ENCODE assay signal across 2 cellular contexts in genomic region chr19:11835626-11836066, GRCh38. TPM values are rescaled to one million over a fixed set of nuclear protein-coding genes. Genes with fewer than 3 reads are reported as not detected.
"Had no signal": no experiment of that assay in that cellular context is flagged by ENCODE, and none has a peak within 500 bp of the region (broad histone marks: within the 10 kb centered on the region; RNA-seq: fewer than 3 reads in every experiment).

No MANE protein-coding gene starts in this region.

RNA-seq across cellular contexts. Expression of gene ZNF439, which starts 12.9 kb away (rescaled TPM):
- total RNA-seq: MCF 10A had no signal
- polyA plus RNA-seq: cardiac muscle cell had no signal

RNA-seq across cellular contexts. Expression of gene ZNF491, which starts 37.3 kb away (rescaled TPM):
- total RNA-seq: MCF 10A had no signal

RNA-seq across cellular contexts. Expression of gene ZNF69, which starts 51.9 kb away (rescaled TPM):
- total RNA-seq: MCF 10A had no signal
